In genomic region chr12:104130760-104131159, GRCh38 we compare ENCODE assay signal across 16 cellular contexts. TPM values are rescaled to one million over a fixed set of nuclear protein-coding genes. Genes with fewer than 3 reads are reported as not detected.
DNase-seq lines count a peak whose midpoint lies in the region; ATAC-seq and TF ChIP-seq lines count a peak whose summit lies in the region.
"Had no signal": no experiment of that assay in that cellular context is flagged by ENCODE, and none has a peak within 500 bp of the region (broad histone marks: within the 10 kb centered on the region; RNA-seq: fewer than 3 reads in every experiment).

No MANE protein-coding gene starts in this region.

- POLR2A ChIA-PET in CD4-positive, alpha-beta memory T cell (lab: Charles Lee; ENCODE audit: partially characterized antibody) = interaction anchor here (0.6 kb wide), 1 partner anchor 285 kb away, joined by 3 read pairs; no protein-coding TSS in a partner anchor

- peak in 1 of 2 donors; percentile 78 for ATAC-seq in lower lobe of right lung
- no peak for ATAC-seq in GM18868 (IDR thresholded peaks at IDR 0.05; ENCODE audit: unreplicated experiment)
- no peak for ATAC-seq in HG02885 (IDR thresholded peaks at IDR 0.05; ENCODE audit: poor library complexity, unreplicated experiment)

- H3K4me1 ChIP-seq in CD4-positive, alpha-beta memory T cell (ENCODE audit: insufficient read depth, low read length) = peaks cover 34% of the 10 kb centered on the region
- peaks cover 61% of the 10 kb centered on the region for H3K4me1 ChIP-seq in lower lobe of right lung

- H3K9me3 ChIP-seq in CD4-positive, alpha-beta memory T cell (ENCODE audit: control insufficient read depth in 1 of 2, low read length in 2 of 2) = no peaks in the 10 kb centered on the region
- no peaks in the 10 kb centered on the region for H3K9me3 ChIP-seq in lower lobe of right lung
- H3K9me3 ChIP-seq: Peyer's patch had no signal

- peaks cover 20 to 35% (median 22%) of the 10 kb centered on the region in 4 donors for H3K4me1 Mint-ChIP-seq in CD4-positive, alpha-beta memory T cell
- H3K4me1 Mint-ChIP-seq in HFFc6 (ENCODE audit: low read depth) (no peaks in the 10 kb centered on the region; the same call in none of the 2 replicates), brain (peaks cover 12% of the 10 kb centered on the region)

- no peak for DNase-seq in CD4-positive, alpha-beta memory T cell
- DNase-seq in HFFc6 (no peak), lower lobe of right lung (no peak), SW 1271 (lab: John Stamatoyannopoulos, UW) (no peak), DMS153 treated with DMSO at 0.1 percent for 48 hours (lab: John Stamatoyannopoulos, UW; ENCODE audit: unreplicated experiment) (no peak)
- DNase-seq: DMS153, KBM-7, NCI-H1092, NCI-H1694, NCI-H774, Peyer's patch, Right ventricle myocardium superior had no signal

- H3K27ac ChIP-seq in CD4-positive, alpha-beta memory T cell (ENCODE audit: low read depth, low read length) = no peak overlapping the region
- H3K27ac ChIP-seq in lower lobe of right lung = peak overlapping the region; percentile 25
- H3K27ac ChIP-seq: HL-60 had no signal

- H3K4me3 Mint-ChIP-seq in CD4-positive, alpha-beta memory T cell = no peak overlapping the region
- H3K4me3 Mint-ChIP-seq in HFFc6 = peak overlapping the region; percentile 61
- peak overlapping the region in 2 of 5 experiments; percentile 40 to 61 for H3K4me3 Mint-ChIP-seq in brain

- H3K27me3 ChIP-seq in CD4-positive, alpha-beta memory T cell (ENCODE audit: insufficient read depth, low read length) = no peaks in the 10 kb centered on the region
- no peaks in the 10 kb centered on the region for H3K27me3 ChIP-seq in lower lobe of right lung (ENCODE audit: low read depth)
- H3K27me3 ChIP-seq: Peyer's patch had no signal

- H3K9me3 Mint-ChIP-seq in CD4-positive, alpha-beta memory T cell = no peaks in the 10 kb centered on the region
- no peaks in the 10 kb centered on the region for H3K9me3 Mint-ChIP-seq in HFFc6
- H3K9me3 Mint-ChIP-seq in brain = no peaks in the 10 kb centered on the region

- peaks cover 35 to 49% of the 10 kb centered on the region in 2 donors for H3K36me3 Mint-ChIP-seq in CD4-positive, alpha-beta memory T cell
- H3K36me3 Mint-ChIP-seq in HFFc6 (ENCODE audit: low read depth) = peaks cover 32% of the 10 kb centered on the region
- H3K36me3 Mint-ChIP-seq in brain = peaks cover 45% of the 10 kb centered on the region

- TF ChIP-seq CTCF in HFFc6 (IDR thresholded peaks at IDR 0.05) (no peak), brain (conservative IDR thresholded peaks at IDR 0.05) (no peak), lower lobe of right lung (IDR thresholded peaks at IDR 0.05) (no peak)

- peaks cover 6% of the 10 kb centered on the region for H3K36me3 ChIP-seq in CD4-positive, alpha-beta memory T cell (ENCODE audit: insufficient read depth, low read length)
- H3K36me3 ChIP-seq in lower lobe of right lung = peaks cover 53% of the 10 kb centered on the region

- intact Hi-C loops in CD4-positive, alpha-beta memory T cell (cut with micrococcal nuclease) = no loop called here
- intact Hi-C loops in lower lobe of right lung (cut with DNase I) = no loop called here

- CTCF ChIA-PET in CD4-positive, alpha-beta memory T cell (lab: Charles Lee; ENCODE audit: partially characterized antibody) = no interaction called here

- peak overlapping the region in 4 of 7 donors; percentile 7 to 76 (median 18) for H3K27ac Mint-ChIP-seq in CD4-positive, alpha-beta memory T cell
- H3K27ac Mint-ChIP-seq in HFFc6 (peak overlapping the region; percentile 64), brain (peak overlapping the region in 4 of 5 experiments; percentile 15 to 88 (median 47))

- no peaks in the 10 kb centered on the region for H3K27me3 Mint-ChIP-seq in CD4-positive, alpha-beta memory T cell
- H3K27me3 Mint-ChIP-seq in HFFc6 (ENCODE audit: insufficient read depth) (no peaks in the 10 kb centered on the region), brain (no peaks in the 10 kb centered on the region)

- no peak overlapping the region for H3K4me3 ChIP-seq in CD4-positive, alpha-beta memory T cell (ENCODE audit: low read length in 2 of 2)
- H3K4me3 ChIP-seq in lower lobe of right lung = no peak overlapping the region
- H3K4me3 ChIP-seq: Peyer's patch had no signal

RNA-seq across cellular contexts. Expression of gene NFYB, which starts 7.2 kb away (rescaled TPM):
- total RNA-seq in CD4-positive, alpha-beta memory T cell = 10 to 100 TPM; 29.9 to 32.5 TPM
- 10 to 100 TPM; 38.7 to 39.0 TPM for polyA plus RNA-seq in CD4-positive, alpha-beta memory T cell
- 10 to 100 TPM; 20.0 to 33.3 (median 27.0) TPM for total RNA-seq in HFFc6 (2021; fragmentation: NEBNext Ultra II Directional; extraction: Animal tissue kit (Norgen Biotek cat#: 25700))
- 24.2 TPM for polyA plus RNA-seq in brain (ENCODE audit: insufficient read depth, low read depth, low replicate concordance)
- 31.2 TPM for total RNA-seq in lower lobe of right lung
